1 cellular context compared by ENCODE assay signal in genomic region chr18:49161627-49162026, GRCh38.
TF ChIP-seq lines count a peak whose summit lies in the region.

No MANE protein-coding gene starts in this region.

TF ChIP-seq in GM12878, 131 proteins besides CTCF, POLR2A, EP300 and RAD21 (continued from another document and continues in another):
- TF ChIP-seq ZNF687 (IDR thresholded peaks at IDR 0.05): peak; percentile 28; the same call in 1 of the 2 replicates
- 0 out of 2 replicates have a peak, but pooled peaks have one; percentile 31 for TF ChIP-seq NR2F1 (conservative IDR thresholded peaks at IDR 0.05)
- TF ChIP-seq IKZF1 (conservative IDR thresholded peaks at IDR 0.05): peak; percentile 74
- TF ChIP-seq JUNB (IDR thresholded peaks at IDR 0.05): peak; percentile 100
- no peak for TF ChIP-seq MXI1 (IDR thresholded peaks at IDR 0.05; ENCODE audit: low read depth, low read length)
- no peak for TF ChIP-seq NFXL1 (IDR thresholded peaks at IDR 0.05; ENCODE audit: borderline replicate concordance)
- no peak for TF ChIP-seq SMAD1 (IDR thresholded peaks at IDR 0.05; ENCODE audit: low read depth, partially characterized antibody)
- TF ChIP-seq TCF7 (IDR thresholded peaks at IDR 0.05; ENCODE audit: borderline replicate concordance): peak; percentile 92
- TF ChIP-seq POLR2AphosphoS2 (IDR thresholded peaks at IDR 0.05; ENCODE audit: low read depth, low read length): no peak
- 0 out of 2 replicates have a peak, but pooled peaks have one; percentile 28 for TF ChIP-seq TARDBP (IDR thresholded peaks at IDR 0.05; ENCODE audit: borderline replicate concordance)
- peak; percentile 100 for TF ChIP-seq IRF4 (IDR thresholded peaks at IDR 0.05; ENCODE audit: low read depth, low read length)
- peak; percentile 94 for TF ChIP-seq CBFB (IDR thresholded peaks at IDR 0.05; ENCODE audit: low read depth)
- no peak for TF ChIP-seq ZZZ3 (IDR thresholded peaks at IDR 0.05; ENCODE audit: control insufficient read depth, insufficient read length, low read depth)
- peak; percentile 91 for TF ChIP-seq ATF7 (IDR thresholded peaks at IDR 0.05; ENCODE audit: low read depth)
- no peak for TF ChIP-seq MLLT1 (IDR thresholded peaks at IDR 0.05)
- TF ChIP-seq DPF2 (IDR thresholded peaks at IDR 0.05): peak; percentile 97
- peak; percentile 90 for TF ChIP-seq CREB1 (IDR thresholded peaks at IDR 0.05; ENCODE audit: low read depth)
- TF ChIP-seq CREM (IDR thresholded peaks at IDR 0.05; ENCODE audit: low read depth): peak; percentile 97
- TF ChIP-seq E2F8 (IDR thresholded peaks at IDR 0.05; ENCODE audit: low read depth, partially characterized antibody): no peak
- TF ChIP-seq SP1 (IDR thresholded peaks at IDR 0.05; ENCODE audit: low read depth, low read length): peak; percentile 84
- TF ChIP-seq MTA2 (IDR thresholded peaks at IDR 0.05; ENCODE audit: low read depth): peak; percentile 95
- no peak for TF ChIP-seq ZNF622 (IDR thresholded peaks at IDR 0.05)
- peak; percentile 97 for TF ChIP-seq SKIL (IDR thresholded peaks at IDR 0.05; ENCODE audit: low read depth, poor library complexity, severe bottlenecking)
- TF ChIP-seq POLR2AphosphoS5 (IDR thresholded peaks at IDR 0.05; ENCODE audit: low read length): no peak
- peak; percentile 96 for TF ChIP-seq MTA3 (IDR thresholded peaks at IDR 0.05; ENCODE audit: borderline replicate concordance, low read length)
- peak; percentile 67; the same call in 1 of the 2 replicates for TF ChIP-seq PML (IDR thresholded peaks at IDR 0.05; ENCODE audit: low read length)
- no peak for TF ChIP-seq NKRF (conservative IDR thresholded peaks at IDR 0.05)
- TF ChIP-seq ZBTB40 (IDR thresholded peaks at IDR 0.05; ENCODE audit: borderline replicate concordance): peak; percentile 87
- no peak for TF ChIP-seq CBX3 (IDR thresholded peaks at IDR 0.05; ENCODE audit: borderline replicate concordance, low read depth)
- TF ChIP-seq USF2 (IDR thresholded peaks at IDR 0.05; ENCODE audit: borderline replicate concordance, low read depth, low read length): no peak
- no peak for TF ChIP-seq MAX (IDR thresholded peaks at IDR 0.05; ENCODE audit: low read depth, low read length)
- TF ChIP-seq KAT2A (conservative IDR thresholded peaks at IDR 0.05; ENCODE audit: control insufficient read depth, low read depth, low read length): no peak
- TF ChIP-seq FOXK2 (IDR thresholded peaks at IDR 0.05): no peak
- no peak for TF ChIP-seq WRNIP1 (IDR thresholded peaks at IDR 0.05; ENCODE audit: borderline replicate concordance, low read depth, low read length)
- no peak for TF ChIP-seq SREBF2 (IDR thresholded peaks at IDR 0.05; ENCODE audit: low read length)
- no peak for TF ChIP-seq HDGF (IDR thresholded peaks at IDR 0.05)
- peak; percentile 100 for TF ChIP-seq RUNX3 (IDR thresholded peaks at IDR 0.05; ENCODE audit: low read length)
- peak; percentile 99 for TF ChIP-seq ATF2 (IDR thresholded peaks at IDR 0.05; ENCODE audit: low read length)
- TF ChIP-seq CEBPB (IDR thresholded peaks at IDR 0.05; ENCODE audit: borderline replicate concordance in 1 of 2, low read depth in 2 of 2, low read length in 2 of 2): peak in 1 of 2 experiments; percentile 97; a peak in 1 of 4 replicates
- TF ChIP-seq YBX1 (IDR thresholded peaks at IDR 0.05): no peak
- TF ChIP-seq RBBP5 (conservative IDR thresholded peaks at IDR 0.05): no peak
